Comparison of ENCODE assay signal across 16 cellular contexts in the genomic region with DNA sequence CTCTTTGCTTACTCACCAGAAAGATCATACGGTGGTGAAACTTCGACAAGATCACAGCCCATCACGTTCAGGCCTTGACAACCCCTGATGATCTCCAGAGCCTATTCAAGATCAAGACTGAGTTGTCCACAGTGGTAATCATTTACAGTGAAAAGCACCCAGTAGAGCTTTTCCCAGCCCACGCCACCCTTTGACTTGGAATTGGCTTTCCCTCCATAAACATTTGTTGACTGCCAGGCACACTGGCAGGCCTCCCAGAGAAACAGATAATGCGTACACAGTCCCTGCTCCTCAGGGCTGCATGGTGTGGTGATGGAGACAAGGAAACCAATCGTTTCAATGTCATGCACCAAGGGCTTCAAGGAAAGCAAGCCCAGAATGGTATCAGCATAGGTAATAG. TPM values are rescaled to one million over a fixed set of nuclear protein-coding genes. Genes with fewer than 3 reads are reported as not detected.
DNase-seq lines count a peak whose midpoint lies in the region; ATAC-seq and TF ChIP-seq lines count a peak whose summit lies in the region.
"Had no signal": no experiment of that assay in that cellular context is flagged by ENCODE, and none has a peak within 500 bp of the region (broad histone marks: within the 10 kb centered on the region; RNA-seq: fewer than 3 reads in every experiment).

No MANE protein-coding gene starts in this region.

- peak overlapping the region in 2 of 3 donors; percentile 11 to 48 for H3K27ac ChIP-seq in right lobe of liver
- H3K27ac ChIP-seq: sigmoid colon, suprapubic skin had no signal

- H3K27me3 Mint-ChIP-seq in brain, result no peaks in the 10 kb centered on the region

- H3K27me3 ChIP-seq in right lobe of liver, result no peaks in the 10 kb centered on the region
- H3K27me3 ChIP-seq: sigmoid colon, suprapubic skin had no signal

- peaks cover 0 to 24% (median 11%) of the 10 kb centered on the region in 4 donors for H3K4me1 ChIP-seq in right lobe of liver

- no peaks in the 10 kb centered on the region for H3K9me3 ChIP-seq in right lobe of liver
- H3K9me3 ChIP-seq: sigmoid colon, suprapubic skin had no signal

- peak; percentile 71 for ATAC-seq in Right ventricle myocardium superior (ENCODE audit: poor library complexity)
- ATAC-seq in right lobe of liver, result peak; percentile 89 to 96 (median 92)

- no peak for TF ChIP-seq POLR2A in right lobe of liver (IDR thresholded peaks at IDR 0.05)

- H3K36me3 Mint-ChIP-seq in brain, result peaks cover 15% of the 10 kb centered on the region

- intact Hi-C loops in Right ventricle myocardium superior (cut with DNase I), result no loop called here
- intact Hi-C loops in cardiac septum (cut with DNase I), result no loop called here
- intact Hi-C loops in right lobe of liver (cut with DNase I), result no loop called here

- peak overlapping the region in 1 of 5 experiments; percentile 3 for H3K4me3 Mint-ChIP-seq in brain

- H3K4me3 ChIP-seq in right lobe of liver, result no peak overlapping the region
- H3K4me3 ChIP-seq: sigmoid colon, suprapubic skin had no signal

- peaks cover 11% of the 10 kb centered on the region for H3K4me1 Mint-ChIP-seq in brain

- H3K36me3 ChIP-seq in right lobe of liver, result peaks cover 0 to 13% (median 4%) of the 10 kb centered on the region in 4 donors

- no peak for DNase-seq in Right ventricle myocardium superior
- DNase-seq in cardiac septum (ENCODE audit: low spot score), result no peak
- DNase-seq in right lobe of liver, result peak; percentile 70 to 83 (median 81)
- DNase-seq in superior temporal gyrus (ENCODE audit: extremely low spot score), result peak; percentile 45
- no peak for DNase-seq in inferior parietal cortex (ENCODE audit: extremely low spot score)
- no peak for DNase-seq in NCI-H345 (lab: John Stamatoyannopoulos, UW)
- no peak for DNase-seq in activated CD4-positive, CD25-positive, alpha-beta regulatory T cell (lab: John Stamatoyannopoulos, UW)
- DNase-seq: activated CD4-positive, alpha-beta T cell treated with anti-CD3 and anti-CD28 coated beads for 1 hour; activated CD8-positive, alpha-beta memory T cell treated with anti-CD3 and anti-CD28 coated beads, Interleukin-2, amount 50 U/mL, for 4 hours; activated naive CD4-positive, alpha-beta T cell treated with anti-CD3 and anti-CD28 coated beads, Interleukin-2, amount 50 U/mL, for 16 hours; mesendoderm; NCI-H226; sigmoid colon; stimulated activated CD4-positive, alpha-beta T cell treated with anti-CD3 and anti-CD28 coated beads, Interleukin-1b, Interleukin-23, amount 100 ng/mL, for 48 hours had no signal

- 26% methylated on average over 6 of the region's 6 CpGs for WGBS in right lobe of liver (ENCODE audit: insufficient coverage, low coverage, low lambda C conversion rate, missing lambda C conversion rate)

- TF ChIP-seq CTCF in brain (conservative IDR thresholded peaks at IDR 0.05) (no peak), right lobe of liver (IDR thresholded peaks at IDR 0.05) (no peak)

- peak overlapping the region in 4 of 5 experiments; percentile 25 to 69 (median 34) for H3K27ac Mint-ChIP-seq in brain

- no peaks in the 10 kb centered on the region for H3K9me3 Mint-ChIP-seq in brain

RNA-seq across cellular contexts. Expression of a gene that starts 10.1 kb away (rescaled TPM):
- 0.11 TPM for total RNA-seq in Right ventricle myocardium superior
- 0.11 TPM for total RNA-seq in cardiac septum
- polyA plus RNA-seq in brain (ENCODE audit: insufficient read depth, low read depth, low replicate concordance), result 0.61 TPM
- total RNA-seq in right lobe of liver, result 10 to 100 TPM; 49.4 to 79.9 (median 66.1) TPM

RNA-seq across cellular contexts. Expression of a gene that starts 42.5 kb away (rescaled TPM):
- total RNA-seq in Right ventricle myocardium superior (19.4 TPM), cardiac septum (23.7 TPM), right lobe of liver (10 to 100 TPM; 24.9 to 70.0 (median 42.9) TPM)
- 5.4 TPM for polyA plus RNA-seq in brain (ENCODE audit: insufficient read depth, low read depth, low replicate concordance)

RNA-seq across cellular contexts. Expression of a gene that starts 48.1 kb away (rescaled TPM):
- total RNA-seq in Right ventricle myocardium superior (16.6 TPM), cardiac septum (11.0 TPM), right lobe of liver (10 to 100 TPM in 4 of 6 experiments, 1 to 10 TPM in 2; 8.4 to 15.0 (median 11.9) TPM)
- polyA plus RNA-seq in brain (ENCODE audit: insufficient read depth, low read depth, low replicate concordance), result 6.0 TPM

RNA-seq across cellular contexts. Expression of a gene that starts 50.7 kb away (rescaled TPM):
- total RNA-seq in Right ventricle myocardium superior (13.6 TPM), cardiac septum (10.6 TPM), right lobe of liver (1 to 10 TPM; 2.3 to 9.0 (median 8.2) TPM)
- polyA plus RNA-seq in brain (ENCODE audit: insufficient read depth, low read depth, low replicate concordance), result 17.1 TPM

Comparison
In these comparisons a context has a peak if more than half of its experiments do, and no peak if none do; other contexts are left out.
1. DNase-seq: peak in right lobe of liver (3 of 3) and superior temporal gyrus (single experiment); none in Right ventricle myocardium superior (single experiment), cardiac septum (single experiment), inferior parietal cortex (single experiment), NCI-H345 (single experiment) and activated CD4-positive, CD25-positive, alpha-beta regulatory T cell (0 of 4).
2. RNA of a gene that starts 10.1 kb away (total RNA-seq): 49.4 to 79.9 TPM in right lobe of liver; 0.11 TPM in cardiac septum (single experiment) and 0.11 TPM in Right ventricle myocardium superior (single experiment); every median in the first group is over 10 times any median in the second.